ENCODE assay signal across 17 cellular contexts in the genomic region with DNA sequence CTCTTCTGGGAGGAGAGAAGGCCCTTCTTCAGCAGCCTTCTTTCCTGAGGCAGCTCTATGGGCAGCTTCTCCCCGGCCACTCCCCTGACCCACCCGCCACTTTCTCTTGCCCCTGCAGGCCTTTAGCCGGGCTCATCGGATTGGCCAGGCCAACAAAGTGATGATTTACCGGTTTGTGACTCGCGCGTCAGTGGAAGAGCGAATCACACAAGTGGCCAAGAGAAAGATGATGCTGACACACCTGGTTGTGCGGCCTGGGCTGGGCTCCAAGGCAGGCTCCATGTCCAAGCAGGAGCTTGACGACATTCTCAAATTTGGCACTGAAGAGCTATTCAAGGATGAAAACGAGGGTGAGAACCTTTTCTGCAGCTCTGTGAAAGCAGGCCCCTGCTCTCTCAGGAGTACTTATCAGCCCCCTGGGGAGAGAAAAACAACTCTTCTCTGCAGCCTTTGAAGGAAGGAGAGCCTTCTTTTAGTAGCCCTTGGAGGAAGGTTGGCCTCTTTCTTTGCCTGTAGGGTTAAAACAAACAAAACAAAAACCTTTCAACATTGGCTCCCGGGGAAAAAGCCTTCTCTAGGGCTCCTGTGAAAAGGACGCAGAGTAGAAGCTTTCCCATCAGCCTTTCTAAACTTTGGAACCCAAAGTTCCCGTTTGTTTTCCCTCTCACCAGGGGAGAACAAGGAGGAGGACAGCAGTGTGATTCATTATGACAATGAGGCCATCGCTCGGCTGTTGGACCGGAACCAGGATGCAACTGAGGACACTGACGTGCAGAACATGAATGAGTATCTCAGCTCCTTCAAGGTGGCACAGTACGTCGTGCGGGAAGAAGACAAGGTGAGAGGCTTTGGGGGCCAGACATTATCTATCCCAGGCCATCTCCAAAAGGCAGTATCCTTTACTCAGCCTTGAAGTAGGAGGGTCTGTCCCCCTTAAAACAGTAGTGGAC. TPM values are rescaled to one million over a fixed set of nuclear protein-coding genes. Genes with fewer than 3 reads are reported as not detected.
DNase-seq lines count a peak whose midpoint lies in the region; ATAC-seq, FAIRE-seq and TF ChIP-seq lines count a peak whose summit lies in the region.
"Had no signal": no experiment of that assay in that cellular context is flagged by ENCODE, and none has a peak within 500 bp of the region (broad histone marks: within the 10 kb centered on the region; RNA-seq: fewer than 3 reads in every experiment).

No MANE protein-coding gene starts in this region.

- peak overlapping the region; percentile 55 for H3K27ac Mint-ChIP-seq in activated naive CD8-positive, alpha-beta T cell
- no peak overlapping the region for H3K27ac Mint-ChIP-seq in activated naive CD8-positive, alpha-beta T cell treated with anti-CD3 and anti-CD28 coated beads, Interleukin-2, amount 50 U/mL, for 24 hours
- no peak overlapping the region for H3K27ac Mint-ChIP-seq in endothelial cell (ENCODE audit: unreplicated experiment)
- H3K27ac Mint-ChIP-seq: mesothelial cell of epicardium; stimulated activated memory B cell treated with anti-CD40 and anti-IgM and Interleukin-4, amounts not matched to agents 10 μg/mL and 1 μg/mL and 100 μg/mL, for 72 hours had no signal

- 29 to 52% methylated on average over 21 to 22 of the region's 22 CpGs for whole genome bisulfite sequencing in thyroid gland, 2 donors
- 84 to 88% (median 88%) methylated on average over 22 of the region's 22 CpGs for WGBS in small intestine, 3 donors

- TF ChIP-seq POLR2A in thyroid gland (IDR thresholded peaks at IDR 0.05): no peak

- H3K27me3 ChIP-seq in RWPE2 (ENCODE audit: insufficient read depth, poor library complexity, severe bottlenecking): no peaks in the 10 kb centered on the region
- H3K27me3 ChIP-seq in thyroid gland: no peaks in the 10 kb centered on the region
- H3K27me3 ChIP-seq in small intestine (ENCODE audit: control insufficient read depth in 2 of 2, insufficient read depth in 2 of 2, low read length in 2 of 2): no peaks in the 10 kb centered on the region

- DNase-seq in activated naive CD8-positive, alpha-beta T cell treated with anti-CD3 and anti-CD28 coated beads, Interleukin-2, amount 50 U/mL, for 24 hours: no peak
- DNase-seq in RWPE2 (ENCODE audit: low spot score) (no peak), endothelial cell (ENCODE audit: low spot score) (no peak), thyroid gland (peak; percentile 88 to 93), small intestine (no peak), NK-92 (lab: John Stamatoyannopoulos, UW; ENCODE audit: unreplicated experiment) (no peak), RKO (ENCODE audit: low spot score) (no peak)
- DNase-seq: activated CD4-positive, alpha-beta T cell treated with anti-CD3 and anti-CD28 coated beads, Interleukin-2, amount 50 U/mL, for 4 hours; NCI-H2171 treated with DMSO at 0.1 percent for 48 hours; nucleus accumbens; SK-N-SH; trophoblast cell had no signal

- no peak for FAIRE-seq in small intestine (lab: Jason Lieb, UNC)
- FAIRE-seq: keratinocyte had no signal

- no peaks in the 10 kb centered on the region for H3K4me1 ChIP-seq in RWPE2 (ENCODE audit: insufficient read depth, poor library complexity, severe bottlenecking)
- peaks cover 8 to 10% of the 10 kb centered on the region in 2 donors for H3K4me1 ChIP-seq in thyroid gland
- no peaks in the 10 kb centered on the region for H3K4me1 ChIP-seq in small intestine (ENCODE audit: control insufficient read depth in 2 of 2, insufficient read depth in 1 of 2, low read depth in 1 of 2, low read length in 1 of 2)

- H3K9me3 ChIP-seq in RWPE2 (ENCODE audit: severe bottlenecking) (no peaks in the 10 kb centered on the region), thyroid gland (no peaks in the 10 kb centered on the region), small intestine (ENCODE audit: control insufficient read depth, low read depth) (no peaks in the 10 kb centered on the region)
- H3K9me3 ChIP-seq: SK-N-SH had no signal

- intact Hi-C loops in thyroid gland (cut with DNase I): no loop called here

- TF ChIP-seq CTCF in RWPE2 (IDR thresholded peaks at IDR 0.05; ENCODE audit: poor library complexity, severe bottlenecking) (no peak), endothelial cell (IDR thresholded peaks at IDR 0.05; ENCODE audit: unreplicated experiment) (no peak), thyroid gland (IDR thresholded peaks at IDR 0.05) (no peak)

- H3K27me3 Mint-ChIP-seq in activated naive CD8-positive, alpha-beta T cell: no peaks in the 10 kb centered on the region
- H3K27me3 Mint-ChIP-seq in activated naive CD8-positive, alpha-beta T cell treated with anti-CD3 and anti-CD28 coated beads, Interleukin-2, amount 50 U/mL, for 24 hours: no peaks in the 10 kb centered on the region
- H3K27me3 Mint-ChIP-seq in endothelial cell (ENCODE audit: unreplicated experiment): peaks cover 7% of the 10 kb centered on the region
- H3K27me3 Mint-ChIP-seq: stimulated activated memory B cell treated with anti-CD40 and anti-IgM and Interleukin-4, amounts not matched to agents 10 μg/mL and 1 μg/mL and 100 μg/mL, for 72 hours had no signal

- H3K4me3 ChIP-seq in RWPE2 (ENCODE audit: severe bottlenecking) (no peak overlapping the region), thyroid gland (replicated peaks in 1 of 3) (no peak overlapping the region), small intestine (ENCODE audit: low read depth in 1 of 2, low read length in 2 of 2) (no peak overlapping the region)

- H3K36me3 ChIP-seq in RWPE2 (ENCODE audit: low read depth) (peaks cover 90% of the 10 kb centered on the region), thyroid gland (peaks cover 69 to 70% of the 10 kb centered on the region in 2 donors), small intestine (ENCODE audit: control insufficient read depth in 2 of 2, insufficient read depth in 2 of 2, low read length in 2 of 2) (peaks cover 11 to 42% of the 10 kb centered on the region in 2 donors)

- no peak overlapping the region for H3K4me3 Mint-ChIP-seq in activated naive CD8-positive, alpha-beta T cell
- H3K4me3 Mint-ChIP-seq in activated naive CD8-positive, alpha-beta T cell treated with anti-CD3 and anti-CD28 coated beads, Interleukin-2, amount 50 U/mL, for 24 hours: no peak overlapping the region
- peak overlapping the region; percentile 57 for H3K4me3 Mint-ChIP-seq in endothelial cell (ENCODE audit: unreplicated experiment)
- H3K4me3 Mint-ChIP-seq: mesothelial cell of epicardium; stimulated activated memory B cell treated with anti-CD40 and anti-IgM and Interleukin-4, amounts not matched to agents 10 μg/mL and 1 μg/mL and 100 μg/mL, for 72 hours had no signal

- no peak for ATAC-seq in activated naive CD8-positive, alpha-beta T cell treated with anti-CD3 and anti-CD28 coated beads, Interleukin-2, amount 50 U/mL, for 24 hours
- ATAC-seq in RWPE2 (ENCODE audit: low read depth): peak; percentile 33; the same call in 1 of the 3 replicates
- ATAC-seq: stimulated activated memory B cell treated with anti-CD40 and anti-IgM and Interleukin-4, amounts not matched to agents 10 μg/mL and 1 μg/mL and 100 μg/mL, for 72 hours had no signal

- no peaks in the 10 kb centered on the region for H3K9me3 Mint-ChIP-seq in activated naive CD8-positive, alpha-beta T cell (ENCODE audit: low read depth)
- H3K9me3 Mint-ChIP-seq in activated naive CD8-positive, alpha-beta T cell treated with anti-CD3 and anti-CD28 coated beads, Interleukin-2, amount 50 U/mL, for 24 hours: no peaks in the 10 kb centered on the region
- no peaks in the 10 kb centered on the region for H3K9me3 Mint-ChIP-seq in endothelial cell (ENCODE audit: unreplicated experiment)
- H3K9me3 Mint-ChIP-seq: mesothelial cell of epicardium; stimulated activated memory B cell treated with anti-CD40 and anti-IgM and Interleukin-4, amounts not matched to agents 10 μg/mL and 1 μg/mL and 100 μg/mL, for 72 hours had no signal

- H3K4me1 Mint-ChIP-seq in activated naive CD8-positive, alpha-beta T cell (ENCODE audit: low read depth): no peaks in the 10 kb centered on the region
- no peaks in the 10 kb centered on the region for H3K4me1 Mint-ChIP-seq in activated naive CD8-positive, alpha-beta T cell treated with anti-CD3 and anti-CD28 coated beads, Interleukin-2, amount 50 U/mL, for 24 hours
- peaks cover 13% of the 10 kb centered on the region for H3K4me1 Mint-ChIP-seq in endothelial cell (ENCODE audit: unreplicated experiment)
- H3K4me1 Mint-ChIP-seq: mesothelial cell of epicardium; stimulated activated memory B cell treated with anti-CD40 and anti-IgM and Interleukin-4, amounts not matched to agents 10 μg/mL and 1 μg/mL and 100 μg/mL, for 72 hours had no signal

- peaks cover 12% of the 10 kb centered on the region for H3K36me3 Mint-ChIP-seq in activated naive CD8-positive, alpha-beta T cell
- peaks cover 63% of the 10 kb centered on the region for H3K36me3 Mint-ChIP-seq in activated naive CD8-positive, alpha-beta T cell treated with anti-CD3 and anti-CD28 coated beads, Interleukin-2, amount 50 U/mL, for 24 hours (ENCODE audit: low read depth)
- H3K36me3 Mint-ChIP-seq in endothelial cell (ENCODE audit: low read depth, unreplicated experiment): peaks cover 90% of the 10 kb centered on the region

- H3K27ac ChIP-seq in RWPE2 (ENCODE audit: poor library complexity, severe bottlenecking) (no peak overlapping the region), thyroid gland (peak overlapping the region; percentile 21 to 69 (median 42)), small intestine (ENCODE audit: low read depth in 1 of 2, low read length in 1 of 2) (no peak overlapping the region)

RNA-seq across cellular contexts. Expression of a gene that starts 12.7 kb away (rescaled TPM):
- total RNA-seq in endothelial cell (ENCODE audit: unreplicated experiment) (0.77 TPM), thyroid gland (1 to 10 TPM; 1.1 to 4.3 (median 2.2) TPM)
- 1 to 10 TPM; 1.9 to 2.7 (median 2.2) TPM for polyA plus RNA-seq in small intestine

RNA-seq across cellular contexts. Expression of a gene that starts 14.8 kb away (rescaled TPM):
- total RNA-seq in endothelial cell (ENCODE audit: unreplicated experiment) (133 TPM), thyroid gland (100 to 1,000 TPM in 1 of 4 donors, 10 to 100 TPM in 3; 78.9 to 117 (median 91.4) TPM)
- 10 to 100 TPM; 23.7 to 60.4 (median 25.7) TPM for polyA plus RNA-seq in small intestine

RNA-seq across cellular contexts. Expression of a gene that starts 26.2 kb away (rescaled TPM):
- total RNA-seq in endothelial cell (ENCODE audit: unreplicated experiment): 1.6 TPM
- total RNA-seq in thyroid gland: 1 to 10 TPM in 2 of 4 donors, under 1 TPM in 2; 0.40 to 3.7 (median 1.5) TPM
- polyA plus RNA-seq in small intestine: 1 to 10 TPM; 1.3 to 1.8 (median 1.6) TPM
- total RNA-seq: M059J had no signal

RNA-seq across cellular contexts. Expression of a gene that starts 28.3 kb away (rescaled TPM):
- total RNA-seq in endothelial cell (ENCODE audit: unreplicated experiment) (171 TPM), thyroid gland (10 to 100 TPM; 40.2 to 59.0 (median 53.4) TPM)
- polyA plus RNA-seq in small intestine: 100 to 1,000 TPM; 104 to 152 (median 132) TPM

RNA-seq across cellular contexts. Expression of a gene that starts 28.6 kb away (rescaled TPM):
- 32.6 TPM for total RNA-seq in endothelial cell (ENCODE audit: unreplicated experiment)
- total RNA-seq in thyroid gland: 10 to 100 TPM; 21.0 to 35.9 (median 28.0) TPM
- 10 to 100 TPM; 18.4 to 24.4 (median 23.7) TPM for polyA plus RNA-seq in small intestine

Comparison
In these comparisons a context has a peak if more than half of its experiments do, and no peak if none do; other contexts are left out.
1. DNase-seq: peak in thyroid gland (2 of 2); none in activated naive CD8-positive, alpha-beta T cell treated with anti-CD3 and anti-CD28 coated beads, Interleukin-2, amount 50 U/mL, for 24 hours (single experiment), RWPE2 (single experiment), endothelial cell (single experiment), small intestine (single experiment), NK-92 (single experiment) and RKO (single experiment).
2. H3K27ac ChIP-seq: peak in thyroid gland (3 of 3); none in RWPE2 (single experiment) and small intestine (0 of 2).